ENCODE assay signal across 8 cellular contexts in the genomic region with DNA sequence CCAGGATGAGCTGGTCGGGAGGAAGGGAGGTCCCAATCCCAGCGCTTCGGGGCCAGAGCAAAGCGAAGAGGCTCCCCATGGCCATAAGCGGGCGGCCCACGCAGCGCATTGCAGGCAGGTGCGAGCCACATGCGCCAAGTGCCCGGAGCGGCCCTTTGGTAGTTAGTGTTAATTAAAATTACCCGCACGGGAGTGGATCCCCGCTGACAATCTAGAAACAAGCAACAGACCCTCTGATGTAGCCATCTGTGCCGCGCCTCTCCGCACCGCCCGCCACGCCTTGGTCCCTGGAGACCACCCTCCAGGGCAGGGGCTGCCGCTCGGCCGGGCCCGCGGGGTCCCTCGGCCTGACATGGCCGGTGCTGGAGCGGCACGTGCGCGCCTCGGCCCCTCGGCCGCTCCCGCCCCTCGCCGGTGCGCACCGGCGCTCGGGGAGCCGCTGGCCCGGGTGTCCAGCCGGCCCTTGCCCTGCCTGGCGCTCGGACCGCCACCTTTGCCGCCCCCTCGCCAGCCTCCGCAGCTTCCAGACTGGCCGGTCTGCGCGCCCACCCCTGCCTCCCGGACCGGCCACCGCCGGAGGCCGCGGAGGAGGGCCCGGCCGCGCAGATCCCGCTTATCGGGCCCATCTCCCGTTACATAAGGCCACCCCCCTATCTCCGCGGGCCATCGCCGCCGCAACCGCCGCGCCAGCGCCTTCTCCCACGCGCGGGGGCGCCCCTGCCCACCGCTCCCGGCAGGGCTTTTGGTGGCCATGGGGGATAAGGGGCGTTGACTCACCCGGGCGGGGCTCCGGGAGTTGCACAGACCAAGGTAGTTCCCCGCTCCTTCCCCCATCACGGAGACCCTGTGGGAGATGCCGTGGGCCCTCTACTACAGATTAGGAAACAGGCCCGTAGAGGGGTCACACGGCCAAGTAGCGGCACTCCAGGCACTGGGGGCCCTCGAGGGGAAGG. TPM values are rescaled to one million over a fixed set of nuclear protein-coding genes. Genes with fewer than 3 reads are reported as not detected.
DNase-seq lines count a peak whose midpoint lies in the region; ATAC-seq and TF ChIP-seq lines count a peak whose summit lies in the region.

No MANE protein-coding gene starts in this region.

- H3K4me1 ChIP-seq in iPS DF 6.9 (ENCODE audit: control insufficient read depth, insufficient read depth, low read length) = 0 out of 2 replicates have a peak, but pooled peaks cover 2% of the 10 kb centered on the region

- WGBS in iPS DF 6.9 (ENCODE audit: insufficient coverage, insufficient read length) = no CpG with 5 or more reads among the region's 92 CpGs

- no peak overlapping the region for H3K27ac ChIP-seq in iPS DF 6.9 (ENCODE audit: low read length)

- peaks cover 3 to 5% of the 10 kb centered on the region in 2 donors for H3K9me3 Mint-ChIP-seq in activated naive CD4-positive, alpha-beta T cell treated with anti-CD3 and anti-CD28 coated beads, Interleukin-2, amount 50 U/mL, for 72 hours

- peak; percentile 10 for DNase-seq in AG10803 (ENCODE audit: low read depth)
- DNase-seq in activated naive CD4-positive, alpha-beta T cell treated with anti-CD3 and anti-CD28 coated beads, Interleukin-2, amount 50 U/mL, for 72 hours (ENCODE audit: low spot score in 2 of 2) = no peak
- DNase-seq in iPS DF 6.9 (ENCODE audit: low read depth, low spot score) = no peak
- peak; percentile 42 for DNase-seq in stimulated activated CD4-positive, alpha-beta T cell treated with anti-CD3 and anti-CD28 coated beads, Interleukin-1b, Interleukin-23, amount 100 ng/mL, for 48 hours

- H3K36me3 Mint-ChIP-seq in activated naive CD4-positive, alpha-beta T cell treated with anti-CD3 and anti-CD28 coated beads, Interleukin-2, amount 50 U/mL, for 72 hours = peaks cover 0 to 4% of the 10 kb centered on the region in 2 donors

- ATAC-seq in HG03342 (IDR thresholded peaks at IDR 0.05; ENCODE audit: unreplicated experiment) (peak; percentile 37), HG03565 (IDR thresholded peaks at IDR 0.05; ENCODE audit: unreplicated experiment) (no peak), GM21381 (IDR thresholded peaks at IDR 0.05; ENCODE audit: unreplicated experiment) (no peak), GM18519 (IDR thresholded peaks at IDR 0.05; ENCODE audit: low FRiP score, unreplicated experiment) (no peak)
- ATAC-seq in activated naive CD4-positive, alpha-beta T cell treated with anti-CD3 and anti-CD28 coated beads, Interleukin-2, amount 50 U/mL, for 72 hours = peak; percentile 39 to 71

- no peaks in the 10 kb centered on the region for H3K36me3 ChIP-seq in iPS DF 6.9 (ENCODE audit: control insufficient read depth, insufficient read depth, low read length)

- no peak overlapping the region for H3K27ac Mint-ChIP-seq in activated naive CD4-positive, alpha-beta T cell treated with anti-CD3 and anti-CD28 coated beads, Interleukin-2, amount 50 U/mL, for 72 hours

- H3K27me3 ChIP-seq in iPS DF 6.9 (ENCODE audit: control insufficient read depth, insufficient read depth, low read length) = peaks cover 11% of the 10 kb centered on the region; the same call in 1 of the 2 replicates

- no peak for TF ChIP-seq CTCF in AG10803 (conservative IDR thresholded peaks at IDR 0.05; ENCODE audit: low read length)

- H3K4me3 ChIP-seq in AG10803 (ENCODE audit: low read length) = peak overlapping the region; percentile 49
- peak overlapping the region; percentile 30 for H3K4me3 ChIP-seq in iPS DF 6.9 (ENCODE audit: low read length)

- no peaks in the 10 kb centered on the region for H3K9me3 ChIP-seq in iPS DF 6.9 (ENCODE audit: control insufficient read depth, insufficient read depth, low read length)

RNA-seq across cellular contexts. Expression of a gene that starts 1.9 kb away (rescaled TPM):
- total RNA-seq in activated naive CD4-positive, alpha-beta T cell treated with anti-CD3 and anti-CD28 coated beads, Interleukin-2, amount 50 U/mL, for 72 hours = under 1 TPM; 0.72 to 0.98 TPM

RNA-seq across cellular contexts. Expression of a gene that starts 17.7 kb away (rescaled TPM):
- not detected for total RNA-seq in activated naive CD4-positive, alpha-beta T cell treated with anti-CD3 and anti-CD28 coated beads, Interleukin-2, amount 50 U/mL, for 72 hours

Comparison
In these comparisons a context has a peak if more than half of its experiments do, and no peak if none do; other contexts are left out.
1. DNase-seq: peak in AG10803 (single experiment) and stimulated activated CD4-positive, alpha-beta T cell treated with anti-CD3 and anti-CD28 coated beads, Interleukin-1b, Interleukin-23, amount 100 ng/mL, for 48 hours (single experiment); none in activated naive CD4-positive, alpha-beta T cell treated with anti-CD3 and anti-CD28 coated beads, Interleukin-2, amount 50 U/mL, for 72 hours (0 of 2) and iPS DF 6.9 (single experiment).
2. ATAC-seq: peak in HG03342 (single experiment) and activated naive CD4-positive, alpha-beta T cell treated with anti-CD3 and anti-CD28 coated beads, Interleukin-2, amount 50 U/mL, for 72 hours (2 of 2); none in HG03565 (single experiment), GM21381 (single experiment) and GM18519 (single experiment).